9 cellular contexts compared by ENCODE assay signal in the genomic region with DNA sequence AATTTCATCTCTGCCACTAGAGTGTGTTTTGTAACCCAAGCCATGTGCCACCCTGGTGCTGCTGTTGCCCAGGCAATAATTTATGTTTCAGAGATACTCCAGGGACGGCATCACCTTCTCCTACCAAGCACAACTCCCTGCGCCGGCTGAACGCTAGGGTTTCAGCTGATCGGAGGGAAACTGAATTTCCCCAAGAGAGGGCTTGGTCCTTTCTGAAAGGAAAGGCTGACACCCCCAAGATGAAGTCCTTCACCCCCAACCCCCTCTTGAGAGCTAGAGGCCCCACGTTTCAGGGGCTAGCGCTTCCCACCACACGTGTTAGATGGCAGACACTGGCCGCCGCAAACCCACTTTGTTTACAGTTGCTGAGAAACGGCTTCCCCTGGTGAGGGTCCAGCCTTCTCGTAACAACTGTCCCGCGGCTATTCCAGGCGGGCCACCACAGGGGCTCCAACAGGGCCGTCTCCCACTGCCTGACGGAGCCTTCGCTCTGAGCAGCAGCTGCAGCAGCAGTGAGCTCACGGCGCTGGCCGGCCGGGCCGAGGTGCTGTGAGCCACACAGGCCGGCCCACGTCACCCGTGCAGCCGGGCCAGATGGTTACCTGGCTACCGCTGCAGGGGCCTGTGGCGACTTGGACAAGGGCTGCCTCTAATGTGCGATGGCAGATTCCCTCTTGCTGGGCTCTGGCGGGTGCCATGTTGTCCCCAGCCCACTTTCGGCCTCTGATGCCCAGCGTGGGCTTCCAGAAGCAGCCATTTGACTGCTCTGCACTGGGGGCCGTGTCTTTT.
DNase-seq lines count a peak whose midpoint lies in the region; ATAC-seq and TF ChIP-seq lines count a peak whose summit lies in the region.
"Had no signal": no experiment of that assay in that cellular context is flagged by ENCODE, and none has a peak within 500 bp of the region (broad histone marks: within the 10 kb centered on the region; RNA-seq: fewer than 3 reads in every experiment).

No MANE protein-coding gene starts in this region.

- intact Hi-C loops in activated naive CD4-positive, alpha-beta T cell treated with anti-CD3 and anti-CD28 coated beads for 36 hours (cut with micrococcal nuclease) = no loop called here
- intact Hi-C loops in vagina (cut with DNase I) = no loop called here

- no peak for TF ChIP-seq CTCF in AG10803 (conservative IDR thresholded peaks at IDR 0.05; ENCODE audit: low read length)
- TF ChIP-seq CTCF in chondrocyte (IDR thresholded peaks at IDR 0.05) = no peak
- TF ChIP-seq CTCF in vagina (IDR thresholded peaks at IDR 0.05) = no peak

- H3K36me3 ChIP-seq in vagina = peaks cover 0 to 11% of the 10 kb centered on the region in 2 donors

- no peaks in the 10 kb centered on the region for H3K4me1 Mint-ChIP-seq in chondrocyte (ENCODE audit: low read depth)
- H3K4me1 Mint-ChIP-seq in memory B cell = peaks cover 15% of the 10 kb centered on the region
- peaks cover 2% of the 10 kb centered on the region for H3K4me1 Mint-ChIP-seq in activated naive CD4-positive, alpha-beta T cell treated with anti-CD3 and anti-CD28 coated beads for 36 hours (ENCODE audit: low read depth)

- H3K9me3 Mint-ChIP-seq in chondrocyte (ENCODE audit: low read depth) = no peaks in the 10 kb centered on the region
- H3K9me3 Mint-ChIP-seq in memory B cell = no peaks in the 10 kb centered on the region
- H3K9me3 Mint-ChIP-seq in activated naive CD4-positive, alpha-beta T cell treated with anti-CD3 and anti-CD28 coated beads for 36 hours = no peaks in the 10 kb centered on the region

- TF ChIP-seq POLR2A in vagina (IDR thresholded peaks at IDR 0.05) = no peak

- no peak overlapping the region for H3K27ac Mint-ChIP-seq in chondrocyte (ENCODE audit: unreplicated experiment)
- no peak overlapping the region for H3K27ac Mint-ChIP-seq in memory B cell
- H3K27ac Mint-ChIP-seq in activated naive CD4-positive, alpha-beta T cell treated with anti-CD3 and anti-CD28 coated beads for 36 hours = no peak overlapping the region

- H3K4me1 ChIP-seq in vagina = peaks cover 18% of the 10 kb centered on the region

- peaks cover 16% of the 10 kb centered on the region for H3K36me3 Mint-ChIP-seq in chondrocyte (ENCODE audit: low read depth)
- peaks cover 13% of the 10 kb centered on the region for H3K36me3 Mint-ChIP-seq in memory B cell
- peaks cover 2% of the 10 kb centered on the region for H3K36me3 Mint-ChIP-seq in activated naive CD4-positive, alpha-beta T cell treated with anti-CD3 and anti-CD28 coated beads for 36 hours (ENCODE audit: low read depth)

- CTCF ChIA-PET in activated naive CD4-positive, alpha-beta T cell treated with anti-CD3 and anti-CD28 coated beads for 36 hours (lab: Charles Lee) = no interaction called here

- H3K4me3 ChIP-seq in AG10803 (ENCODE audit: low read length) (no peak overlapping the region), vagina (peak overlapping the region in 1 of 2 donors; percentile 22)

- ATAC-seq in memory B cell (ENCODE audit: low read depth) = peak; percentile 66

- H3K27me3 ChIP-seq in vagina = no peaks in the 10 kb centered on the region

- no peak overlapping the region for H3K27ac ChIP-seq in vagina
- H3K27ac ChIP-seq: gastrocnemius medialis had no signal

- H3K9me3 ChIP-seq in vagina = no peaks in the 10 kb centered on the region
- H3K9me3 ChIP-seq: gastrocnemius medialis had no signal

- peak; percentile 12 for DNase-seq in AG10803 (ENCODE audit: low read depth)
- peak; percentile 85 to 92 (median 92) for DNase-seq in NCI-H1417 (lab: John Stamatoyannopoulos, UW)
- peak; percentile 86 for DNase-seq in chondrocyte (ENCODE audit: low spot score)
- no peak for DNase-seq in memory B cell (ENCODE audit: low spot score in 2 of 2)
- no peak for DNase-seq in activated naive CD4-positive, alpha-beta T cell treated with anti-CD3 and anti-CD28 coated beads for 36 hours
- DNase-seq in OCI-M2 (lab: John Stamatoyannopoulos, UW; ENCODE audit: unreplicated experiment) = no peak
- DNase-seq in NCI-H82 treated with DMSO at 0.1 percent for 48 hours (lab: John Stamatoyannopoulos, UW; ENCODE audit: unreplicated experiment) = no peak
- no peak for DNase-seq in vagina (ENCODE audit: extremely low spot score in 2 of 2)

- H3K4me3 Mint-ChIP-seq in chondrocyte (ENCODE audit: unreplicated experiment) (no peak overlapping the region), memory B cell (peak overlapping the region; percentile 72)
- no peak overlapping the region for H3K4me3 Mint-ChIP-seq in activated naive CD4-positive, alpha-beta T cell treated with anti-CD3 and anti-CD28 coated beads for 36 hours

- H3K27me3 Mint-ChIP-seq in chondrocyte (ENCODE audit: low read depth) (no peaks in the 10 kb centered on the region), memory B cell (peaks cover 2% of the 10 kb centered on the region)
- peaks cover 10% of the 10 kb centered on the region for H3K27me3 Mint-ChIP-seq in activated naive CD4-positive, alpha-beta T cell treated with anti-CD3 and anti-CD28 coated beads for 36 hours (ENCODE audit: low read depth)

Comparison
In these comparisons a context has a peak if more than half of its experiments do, and no peak if none do; other contexts are left out.
1. DNase-seq: peak in AG10803 (single experiment), NCI-H1417 (3 of 3) and chondrocyte (single experiment); none in memory B cell (0 of 2), activated naive CD4-positive, alpha-beta T cell treated with anti-CD3 and anti-CD28 coated beads for 36 hours (single experiment), OCI-M2 (single experiment), NCI-H82 treated with DMSO at 0.1 percent for 48 hours (single experiment) and vagina (0 of 2).